Comparison of ENCODE assay signal across 1 cellular context in the genomic region with DNA sequence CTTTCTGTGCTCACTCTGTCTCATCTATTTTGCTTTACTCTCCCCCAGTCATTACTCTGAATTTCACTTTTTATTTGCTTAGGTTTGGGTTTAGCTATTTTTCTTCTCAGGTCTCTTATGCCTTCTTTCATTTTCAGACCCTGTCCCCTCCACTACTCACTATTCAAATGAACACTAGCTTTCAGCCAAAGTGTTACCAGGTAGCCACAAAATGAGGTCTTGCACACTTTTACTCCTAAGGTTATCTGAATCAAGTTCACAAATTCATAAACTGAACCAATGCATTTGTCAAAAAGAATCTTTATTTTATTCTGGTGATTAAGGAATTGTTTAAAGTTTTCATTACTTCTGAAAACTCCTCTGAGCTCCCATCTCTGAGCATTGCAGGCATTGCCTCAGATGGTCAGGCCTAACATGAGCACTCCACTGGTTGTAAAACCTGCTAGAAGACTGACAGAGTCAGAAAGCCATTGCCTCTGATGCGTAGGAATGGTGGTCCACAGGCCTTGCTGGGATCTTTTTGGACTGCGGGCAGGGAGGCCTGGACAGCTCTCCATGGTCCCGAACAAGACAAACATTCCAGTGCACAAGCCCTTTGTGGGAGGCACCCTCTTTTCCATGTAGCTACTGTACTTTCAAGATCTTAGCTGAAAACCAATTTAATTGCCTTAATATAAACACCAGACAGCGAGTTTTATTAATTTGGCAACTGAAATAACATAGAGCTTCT.
TF ChIP-seq lines count a peak whose summit lies in the region.

No MANE protein-coding gene starts in this region.

TF ChIP-seq in SK-N-SH, 30 proteins besides CTCF, POLR2A, EP300 and RAD21:
- TF ChIP-seq SIN3A (IDR thresholded peaks at IDR 0.05; ENCODE audit: borderline replicate concordance, low read depth, low read length) = no peak
- TF ChIP-seq, protein P1, sequence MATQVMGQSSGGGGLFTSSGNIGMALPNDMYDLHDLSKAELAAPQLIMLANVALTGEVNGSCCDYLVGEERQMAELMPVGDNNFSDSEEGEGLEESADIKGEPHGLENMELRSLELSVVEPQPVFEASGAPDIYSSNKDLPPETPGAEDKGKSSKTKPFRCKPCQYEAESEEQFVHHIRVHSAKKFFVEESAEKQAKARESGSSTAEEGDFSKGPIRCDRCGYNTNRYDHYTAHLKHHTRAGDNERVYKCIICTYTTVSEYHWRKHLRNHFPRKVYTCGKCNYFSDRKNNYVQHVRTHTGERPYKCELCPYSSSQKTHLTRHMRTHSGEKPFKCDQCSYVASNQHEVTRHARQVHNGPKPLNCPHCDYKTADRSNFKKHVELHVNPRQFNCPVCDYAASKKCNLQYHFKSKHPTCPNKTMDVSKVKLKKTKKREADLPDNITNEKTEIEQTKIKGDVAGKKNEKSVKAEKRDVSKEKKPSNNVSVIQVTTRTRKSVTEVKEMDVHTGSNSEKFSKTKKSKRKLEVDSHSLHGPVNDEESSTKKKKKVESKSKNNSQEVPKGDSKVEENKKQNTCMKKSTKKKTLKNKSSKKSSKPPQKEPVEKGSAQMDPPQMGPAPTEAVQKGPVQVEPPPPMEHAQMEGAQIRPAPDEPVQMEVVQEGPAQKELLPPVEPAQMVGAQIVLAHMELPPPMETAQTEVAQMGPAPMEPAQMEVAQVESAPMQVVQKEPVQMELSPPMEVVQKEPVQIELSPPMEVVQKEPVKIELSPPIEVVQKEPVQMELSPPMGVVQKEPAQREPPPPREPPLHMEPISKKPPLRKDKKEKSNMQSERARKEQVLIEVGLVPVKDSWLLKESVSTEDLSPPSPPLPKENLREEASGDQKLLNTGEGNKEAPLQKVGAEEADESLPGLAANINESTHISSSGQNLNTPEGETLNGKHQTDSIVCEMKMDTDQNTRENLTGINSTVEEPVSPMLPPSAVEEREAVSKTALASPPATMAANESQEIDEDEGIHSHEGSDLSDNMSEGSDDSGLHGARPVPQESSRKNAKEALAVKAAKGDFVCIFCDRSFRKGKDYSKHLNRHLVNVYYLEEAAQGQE (IDR thresholded peaks at IDR 0.05; ENCODE audit: low read depth, low read length) = peak; percentile 79
- no peak for TF ChIP-seq TCF12 (IDR thresholded peaks at IDR 0.05)
